ENCODE assay signal across 6 cellular contexts in the genomic region with DNA sequence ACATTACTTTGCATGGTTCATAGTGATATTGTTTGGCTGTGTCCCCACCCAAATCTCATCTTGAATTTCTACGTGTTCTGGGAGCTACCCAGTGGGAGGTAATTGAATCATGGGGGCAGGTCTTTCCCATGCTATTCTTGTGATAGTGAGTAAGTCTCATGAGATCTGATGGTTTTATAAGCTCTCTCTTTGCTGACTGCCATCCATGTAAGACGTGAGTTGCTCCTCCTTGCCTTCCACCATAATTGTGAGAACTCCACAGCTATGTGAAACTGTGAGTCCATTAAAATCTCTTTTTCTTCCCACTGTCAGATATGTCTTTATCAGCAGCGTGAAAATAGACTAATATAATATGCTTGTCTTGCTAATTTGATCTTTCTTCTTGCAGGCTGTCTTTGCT.
"Had no signal": no experiment of that assay in that cellular context is flagged by ENCODE, and none has a peak within 500 bp of the region (broad histone marks: within the 10 kb centered on the region; RNA-seq: fewer than 3 reads in every experiment).

No MANE protein-coding gene starts in this region.

- H3K4me2 ChIP-seq: KMS-11 had no signal

- H3K36me3 Mint-ChIP-seq: IgD-negative memory B cell had no signal

- DNase-seq: KBM-7, KG1 had no signal

- H3K9ac ChIP-seq: KMS-11 had no signal

- FAIRE-seq: HTR-8/SVneo had no signal

- H3K4me3 Mint-ChIP-seq: IgD-negative memory B cell had no signal

- H3K27ac ChIP-seq: HL-60, KMS-11 had no signal
